ENCODE assay signal across 14 cellular contexts in the genomic region with DNA sequence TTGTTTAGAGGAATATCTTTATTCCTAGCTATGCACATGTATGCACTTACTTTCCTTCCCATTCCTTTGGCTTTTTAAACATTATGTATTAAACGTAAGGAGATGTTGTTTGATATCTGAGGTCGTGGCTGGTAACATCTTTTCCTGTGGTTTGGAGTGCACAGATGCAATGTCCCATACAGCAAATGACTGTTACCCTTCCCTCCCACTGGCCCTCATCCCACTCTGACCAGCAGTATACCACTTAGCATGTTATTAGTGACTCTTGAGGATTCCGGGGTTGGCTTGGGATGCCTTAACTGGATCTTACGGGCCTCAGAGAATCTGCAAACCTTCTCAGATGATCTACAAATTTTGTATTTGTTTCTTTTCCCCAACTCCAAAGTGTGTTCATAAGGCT. TPM values are rescaled to one million over a fixed set of nuclear protein-coding genes. Genes with fewer than 3 reads are reported as not detected.
A peak's percentile ranks its signal among the peaks of the same experiment; 100 is the strongest.
DNase-seq lines count a peak whose midpoint lies in the region; ATAC-seq and TF ChIP-seq lines count a peak whose summit lies in the region.
"Had no signal": no experiment of that assay in that cellular context is flagged by ENCODE, and none has a peak within 500 bp of the region (broad histone marks: within the 10 kb centered on the region; RNA-seq: fewer than 3 reads in every experiment).

No MANE protein-coding gene starts in this region.

- in situ Hi-C loops in transverse colon (cut with MboI; ENCODE audit: low pct_ligation_motif_present in 1 of 4, low pct_unique_long_range_greater_than_20kb in 1 of 4, low sequenced_read_pairs in 3 of 4) = no loop called here

- H3K36me3 ChIP-seq in left ventricle myocardium inferior (peaks cover 14% of the 10 kb centered on the region), transverse colon (peaks cover 0 to 4% (median 0%) of the 10 kb centered on the region in 4 donors)

- TF ChIP-seq POLR2A in transverse colon (IDR thresholded peaks at IDR 0.05) = no peak

- H3K4me1 ChIP-seq in left ventricle myocardium inferior = peaks cover 98% of the 10 kb centered on the region
- H3K4me1 ChIP-seq in transverse colon = peaks cover 20 to 83% (median 37%) of the 10 kb centered on the region in 4 donors

- ATAC-seq in left ventricle myocardium superior = no peak
- ATAC-seq in effector memory CD8-positive, alpha-beta T cell (replicated peaks) = no peak
- ATAC-seq in HG02884 (IDR thresholded peaks at IDR 0.05; ENCODE audit: unreplicated experiment) = no peak
- ATAC-seq: pancreas had no signal

- H3K27ac ChIP-seq in left ventricle myocardium inferior (replicated peaks) = peak overlapping the region; percentile 85
- H3K27ac ChIP-seq in transverse colon = peak overlapping the region in 3 of 4 donors; percentile 67 to 82 (median 75)
- H3K27ac ChIP-seq: pancreas had no signal

- intact Hi-C loops in left ventricle myocardium inferior (cut with micrococcal nuclease) = no loop called here
- intact Hi-C loops in left ventricle myocardium superior (cut with micrococcal nuclease) = no loop called here
- intact Hi-C loops in transverse colon (cut with DNase I; ENCODE audit: low total_unique reads) = no loop called here

- H3K27me3 ChIP-seq in left ventricle myocardium inferior (ENCODE audit: low read depth) = no peaks in the 10 kb centered on the region
- H3K27me3 ChIP-seq in transverse colon = no peaks in the 10 kb centered on the region
- H3K27me3 ChIP-seq: pancreas had no signal

- H3K36me3 Mint-ChIP-seq in effector memory CD8-positive, alpha-beta T cell (ENCODE audit: insufficient read depth) = peaks cover 26% of the 10 kb centered on the region

- H3K4me3 ChIP-seq in left ventricle myocardium inferior = no peak overlapping the region
- no peak overlapping the region for H3K4me3 ChIP-seq in transverse colon
- H3K4me3 ChIP-seq: pancreas had no signal

- H3K27ac Mint-ChIP-seq in effector memory CD8-positive, alpha-beta T cell = peak overlapping the region; percentile 89 to 91

- DNase-seq in left ventricle myocardium inferior = no peak
- DNase-seq in left ventricle myocardium superior = no peak
- peak; percentile 72 for DNase-seq in OCI-M1 (lab: John Stamatoyannopoulos, UW)
- DNase-seq in effector memory CD8-positive, alpha-beta T cell = no peak
- DNase-seq in transverse colon = no peak
- no peak for DNase-seq in stimulated activated CD4-positive, alpha-beta T cell treated with anti-CD3 and anti-CD28 coated beads, Interleukin-1b, Interleukin-23, amount 100 ng/mL, for 48 hours
- DNase-seq in NCI-H1436 (lab: John Stamatoyannopoulos, UW) = no peak
- DNase-seq: activated CD4-positive, alpha-beta T cell treated with anti-CD3 and anti-CD28 coated beads, Interleukin-2, amount 50 U/mL, for 48 hours; GOT3; Karpas-422; NCI-H2029 treated with DMSO at 0.1 percent for 48 hours; pancreas; SK-N-SH had no signal

- no peaks in the 10 kb centered on the region for H3K27me3 Mint-ChIP-seq in effector memory CD8-positive, alpha-beta T cell

- no peaks in the 10 kb centered on the region for H3K9me3 ChIP-seq in left ventricle myocardium inferior (replicated peaks)
- no peaks in the 10 kb centered on the region for H3K9me3 ChIP-seq in transverse colon
- H3K9me3 ChIP-seq: pancreas, SK-N-SH had no signal

- WGBS in transverse colon (ENCODE audit: low coverage in 1 of 2), 2 donors = 43 to 78% methylated on average over 4 of the region's 4 CpGs

- H3K4me1 Mint-ChIP-seq in effector memory CD8-positive, alpha-beta T cell (ENCODE audit: low read depth in 2 of 2) = peaks cover 69 to 94% of the 10 kb centered on the region in 2 donors

- H3K4me3 Mint-ChIP-seq in effector memory CD8-positive, alpha-beta T cell = peak overlapping the region; percentile 43 to 74

- TF ChIP-seq EP300 in transverse colon (IDR thresholded peaks at IDR 0.05; ENCODE audit: low read depth) = no peak

- no peaks in the 10 kb centered on the region for H3K9me3 Mint-ChIP-seq in effector memory CD8-positive, alpha-beta T cell

- TF ChIP-seq CTCF in left ventricle myocardium inferior (IDR thresholded peaks at IDR 0.05; ENCODE audit: borderline replicate concordance) = no peak
- no peak for TF ChIP-seq CTCF in transverse colon (IDR thresholded peaks at IDR 0.05)

RNA-seq across cellular contexts. Expression of gene TGFBR2, which starts 34.5 kb away (rescaled TPM):
- total RNA-seq in left ventricle myocardium inferior = 144 TPM
- total RNA-seq in left ventricle myocardium superior = 175 TPM
- total RNA-seq in transverse colon = 100 to 1,000 TPM in 2 of 4 donors, 10 to 100 TPM in 2; 63.2 to 179 (median 98.5) TPM
